ENCODE assay signal across 7 cellular contexts in genomic region chr1:22709891-22710687, GRCh38. TPM values are rescaled to one million over a fixed set of nuclear protein-coding genes. Genes with fewer than 3 reads are reported as not detected.
DNase-seq lines count a peak whose midpoint lies in the region; ATAC-seq, FAIRE-seq and TF ChIP-seq lines count a peak whose summit lies in the region.

No MANE protein-coding gene starts in this region.

- H3K4me3 Mint-ChIP-seq in naive thymus-derived CD8-positive, alpha-beta T cell: peak overlapping the region; percentile 63 to 84 (median 74)

- no peak for FAIRE-seq in urothelium cell line (lab: Jason Lieb, UNC)

- no peak overlapping the region for H3K27ac Mint-ChIP-seq in naive thymus-derived CD8-positive, alpha-beta T cell

- POLR2A ChIA-PET in naive thymus-derived CD8-positive, alpha-beta T cell (lab: Charles Lee): no interaction called here

- TF ChIP-seq CTCF in GM12865 (IDR thresholded peaks at IDR 0.05; ENCODE audit: insufficient read depth, low read depth, low read length, missing control alignments): no peak
- no peak for TF ChIP-seq CTCF in WI38 (IDR thresholded peaks at IDR 0.05; ENCODE audit: low read depth, low read length)

- DNase-seq in GM12865 (ENCODE audit: low read depth) (peak; percentile 57), NAMALWA (ENCODE audit: low spot score) (peak; percentile 53), fibroblast of gingiva (ENCODE audit: low read depth) (peak; percentile 69), urothelium cell line (ENCODE audit: low spot score) (peak; percentile 83)
- DNase-seq in naive thymus-derived CD8-positive, alpha-beta T cell: peak in 5 of 10 donors; percentile 6 to 38 (median 23)

- H3K4me3 ChIP-seq in GM12865 (ENCODE audit: low read depth, low read length) (peak overlapping the region; percentile 24), WI38 (ENCODE audit: low read depth, low read length) (peak overlapping the region; percentile 49)

- peaks cover 32 to 66% (median 56%) of the 10 kb centered on the region in 5 donors for H3K27me3 Mint-ChIP-seq in naive thymus-derived CD8-positive, alpha-beta T cell

- no peaks in the 10 kb centered on the region for H3K9me3 Mint-ChIP-seq in naive thymus-derived CD8-positive, alpha-beta T cell

- peaks cover 0 to 2% (median 0%) of the 10 kb centered on the region in 3 donors for H3K36me3 Mint-ChIP-seq in naive thymus-derived CD8-positive, alpha-beta T cell

- H3K4me1 Mint-ChIP-seq in naive thymus-derived CD8-positive, alpha-beta T cell: peaks cover 0 to 20% (median 4%) of the 10 kb centered on the region in 4 donors

- peak; percentile 50 to 57 for ATAC-seq in naive thymus-derived CD8-positive, alpha-beta T cell
- no peak for ATAC-seq in HG02798 (IDR thresholded peaks at IDR 0.05; ENCODE audit: poor library complexity, unreplicated experiment)

RNA-seq across cellular contexts. Expression of gene EPHB2, which starts 0.6 kb away (rescaled TPM):
- under 1 TPM; 0.21 to 0.25 TPM for total RNA-seq in naive thymus-derived CD8-positive, alpha-beta T cell
- polyA plus RNA-seq in naive thymus-derived CD8-positive, alpha-beta T cell: not detected

RNA-seq across cellular contexts. Expression of gene C1QB, which starts 57.1 kb away (rescaled TPM):
- total RNA-seq in naive thymus-derived CD8-positive, alpha-beta T cell: not detected
- polyA plus RNA-seq in naive thymus-derived CD8-positive, alpha-beta T cell: not detected
